In genomic region chr4:13436962-13437361, GRCh38 we compare ENCODE assay signal across 26 cellular contexts.
"Had no signal": no experiment of that assay in that cellular context is flagged by ENCODE, and none has a peak within 500 bp of the region (broad histone marks: within the 10 kb centered on the region; RNA-seq: fewer than 3 reads in every experiment).

No MANE protein-coding gene starts in this region.

- H3K36me3 Mint-ChIP-seq: activated naive CD4-positive, alpha-beta T cell treated with anti-CD3 and anti-CD28 coated beads, Interleukin-2, amount 10 ng/mL, durations not matched to agents 7 days and 5 days had no signal

- H3K4me3 Mint-ChIP-seq: activated B cell treated with CpG ODN at 0.5 μM for 24 hours; activated naive CD4-positive, alpha-beta T cell treated with anti-CD3 and anti-CD28 coated beads, Interleukin-2, amount 10 ng/mL, durations not matched to agents 7 days and 5 days; activated naive CD8-positive, alpha-beta T cell; activated T-helper 1 cell treated with anti-CD3 and anti-CD28 coated beads, Interleukin-12 subunit alpha, Interleukin-12 subunit beta, Interleukin-2, Interleukin-4 antibody, amounts not matched to agents 30 ng/mL and 10 ng/mL and 1 ng/mL, durations not matched to agents 14 hours and 24 hours and 36 hours; central memory CD8-positive, alpha-beta T cell; dendritic cell treated with granulocyte-macrophage colony-stimulating factor and Interleukin-4, amounts not matched to agents 40 ng/mL and 50 ng/mL, for 4 days; endodermal cell; T-cell; T-helper 1 cell treated with Interleukin-12 subunit alpha and Interleukin-12 subunit beta and Interleukin-4 antibody, amounts not matched to agents 30 μg/mL and 1 μg/mL, for 36 hours had no signal

- H3K27ac Mint-ChIP-seq: activated B cell treated with CpG ODN at 0.5 μM for 24 hours; activated naive CD4-positive, alpha-beta T cell treated with anti-CD3 and anti-CD28 coated beads, Interleukin-2, amount 10 ng/mL, durations not matched to agents 7 days and 5 days; activated naive CD8-positive, alpha-beta T cell; activated T-helper 1 cell treated with anti-CD3 and anti-CD28 coated beads, Interleukin-12 subunit alpha, Interleukin-12 subunit beta, Interleukin-2, Interleukin-4 antibody, amounts not matched to agents 30 ng/mL and 10 ng/mL and 1 ng/mL, durations not matched to agents 14 hours and 24 hours and 36 hours; activated T-helper 2 cell treated with anti-CD3 and anti-CD28 coated beads, Interferon-gamma antibody, Interleukin-2, Interleukin-4, amounts not matched to agents 10 μg/mL and 5 μg/mL and 100 μg/mL, durations not matched to agents 14 hours and 24 hours and 36 hours; dendritic cell treated with granulocyte-macrophage colony-stimulating factor and Interleukin-4, amounts not matched to agents 40 ng/mL and 50 ng/mL, for 4 days; endodermal cell; T-helper 1 cell treated with Interleukin-12 subunit alpha and Interleukin-12 subunit beta and Interleukin-4 antibody, amounts not matched to agents 30 μg/mL and 1 μg/mL, for 36 hours had no signal

- DNase-seq: activated B cell treated with CpG ODN at 0.5 μM for 24 hours; activated CD4-positive, alpha-beta T cell treated with anti-CD3 and anti-CD28 coated beads for 48 hours; activated CD4-positive, alpha-beta T cell treated with anti-CD3 and anti-CD28 coated beads, Interleukin-2, amount 50 U/mL, for 1 hour; activated CD4-positive, alpha-beta T cell treated with anti-CD3 and anti-CD28 coated beads, Interleukin-2, amount 50 U/mL, for 48 hours; activated effector memory CD4-positive, alpha-beta T cell treated with anti-CD3 and anti-CD28 coated beads, Interleukin-2, amount 50 U/mL, for 16 hours; activated naive CD4-positive, alpha-beta T cell treated with anti-CD3 and anti-CD28 coated beads, Interleukin-2, amount 10 ng/mL, durations not matched to agents 7 days and 5 days; activated T-cell treated with anti-CD3 and anti-CD28 coated beads, Interleukin-2, amount 50 U/mL, for 1 hour; activated T-cell treated with anti-CD3 and anti-CD28 coated beads, Interleukin-2, amount 50 U/mL, for 48 hours; brain microvascular endothelial cell; dorsolateral prefrontal cortex; effector memory CD4-positive, alpha-beta T cell; endodermal cell; foreskin fibroblast; head of caudate nucleus; SW 1271; T-cell; T1000; WERI-Rb-1 had no signal

- ATAC-seq: activated CD4-positive, CD25-positive, alpha-beta regulatory T cell treated with anti-CD3 and anti-CD28 coated beads, Interleukin-2, amount 50 U/mL, for 24 hours; esophagus mucosa; T-cell had no signal

- H3K27me3 Mint-ChIP-seq: activated B cell treated with CpG ODN at 0.5 μM for 24 hours; activated naive CD4-positive, alpha-beta T cell treated with anti-CD3 and anti-CD28 coated beads, Interleukin-2, amount 10 ng/mL, durations not matched to agents 7 days and 5 days; activated naive CD8-positive, alpha-beta T cell; central memory CD8-positive, alpha-beta T cell; dendritic cell treated with granulocyte-macrophage colony-stimulating factor and Interleukin-4, amounts not matched to agents 40 ng/mL and 50 ng/mL, for 4 days; T-cell had no signal
